ENCODE assay signal across 8 cellular contexts in genomic region chrX:83469551-83469950, GRCh38. TPM values are rescaled to one million over a fixed set of nuclear protein-coding genes. Genes with fewer than 3 reads are reported as not detected.
DNase-seq lines count a peak whose midpoint lies in the region; ATAC-seq and TF ChIP-seq lines count a peak whose summit lies in the region.

No MANE protein-coding gene starts in this region.

- intact Hi-C loops in activated T-helper 1 cell treated with anti-CD3 and anti-CD28 coated beads, Interleukin-12 subunit alpha, Interleukin-12 subunit beta, Interleukin-2, Interleukin-4 antibody, amounts not matched to agents 30 ng/mL and 10 ng/mL and 1 ng/mL, durations not matched to agents 14 hours and 24 hours and 36 hours (cut with micrococcal nuclease) = no loop called here

- peak; percentile 3 to 6 for DNase-seq in activated CD4-positive, alpha-beta T cell treated with anti-CD3 and anti-CD28 coated beads, Interleukin-2, amount 50 U/mL, for 48 hours
- no peak for DNase-seq in activated CD4-positive, alpha-beta T cell treated with anti-CD3 and anti-CD28 coated beads, Interleukin-2, amount 50 U/mL, for 4 hours
- DNase-seq in Kasumi-1 (lab: John Stamatoyannopoulos, UW) (peak; percentile 33 to 79), astrocyte of the cerebellum (ENCODE audit: low read depth) (peak; percentile 20), osteoblast (ENCODE audit: insufficient read length, low spot score, missing footprints) (peak; percentile 66), upper lobe of left lung (no peak)
- no peak for DNase-seq in activated T-helper 1 cell treated with anti-CD3 and anti-CD28 coated beads, Interleukin-12 subunit alpha, Interleukin-12 subunit beta, Interleukin-2, Interleukin-4 antibody, amounts not matched to agents 30 ng/mL and 10 ng/mL and 1 ng/mL, durations not matched to agents 14 hours and 24 hours and 36 hours (ENCODE audit: low spot score)

- no peak overlapping the region for H3K4me2 ChIP-seq in osteoblast (ENCODE audit: insufficient read depth, low read length)

- no peak overlapping the region for H3K4me3 ChIP-seq in astrocyte of the cerebellum (ENCODE audit: low read depth, low read length)
- H3K4me3 ChIP-seq in osteoblast (ENCODE audit: insufficient read depth, low read length) = no peak overlapping the region
- no peak overlapping the region for H3K4me3 ChIP-seq in upper lobe of left lung

- no peak for TF ChIP-seq EP300 in upper lobe of left lung (IDR thresholded peaks at IDR 0.05)

- H3K4me1 ChIP-seq in osteoblast (ENCODE audit: insufficient read depth, low read length) = no peaks in the 10 kb centered on the region
- H3K4me1 ChIP-seq in upper lobe of left lung = no peaks in the 10 kb centered on the region

- no peak overlapping the region for H3K27ac ChIP-seq in osteoblast (ENCODE audit: low read depth, low read length)
- H3K27ac ChIP-seq in upper lobe of left lung = no peak overlapping the region

- TF ChIP-seq CTCF in astrocyte of the cerebellum (IDR thresholded peaks at IDR 0.05; ENCODE audit: low read depth, low read length, missing control alignments) (peak; percentile 67), osteoblast (IDR thresholded peaks at IDR 0.05; ENCODE audit: extremely low read depth, low read depth, low read length) (peak; percentile 42), upper lobe of left lung (IDR thresholded peaks at IDR 0.05) (peak in 3 of 6 experiments; percentile 14 to 19 (median 16))

- no peaks in the 10 kb centered on the region for H3K79me2 ChIP-seq in osteoblast (ENCODE audit: insufficient read depth, low read length)

- H3K27me3 Mint-ChIP-seq in activated T-helper 1 cell treated with anti-CD3 and anti-CD28 coated beads, Interleukin-12 subunit alpha, Interleukin-12 subunit beta, Interleukin-2, Interleukin-4 antibody, amounts not matched to agents 30 ng/mL and 10 ng/mL and 1 ng/mL, durations not matched to agents 14 hours and 24 hours and 36 hours (ENCODE audit: insufficient read depth) = no peaks in the 10 kb centered on the region

- H3K27me3 ChIP-seq in osteoblast (ENCODE audit: insufficient read depth, low read length) (no peaks in the 10 kb centered on the region), upper lobe of left lung (no peaks in the 10 kb centered on the region)

- H3K4me3 Mint-ChIP-seq in activated T-helper 1 cell treated with anti-CD3 and anti-CD28 coated beads, Interleukin-12 subunit alpha, Interleukin-12 subunit beta, Interleukin-2, Interleukin-4 antibody, amounts not matched to agents 30 ng/mL and 10 ng/mL and 1 ng/mL, durations not matched to agents 14 hours and 24 hours and 36 hours = no peak overlapping the region

- no peak overlapping the region for H2AFZ ChIP-seq in osteoblast (ENCODE audit: low read length)

- H3K4me1 Mint-ChIP-seq in activated T-helper 1 cell treated with anti-CD3 and anti-CD28 coated beads, Interleukin-12 subunit alpha, Interleukin-12 subunit beta, Interleukin-2, Interleukin-4 antibody, amounts not matched to agents 30 ng/mL and 10 ng/mL and 1 ng/mL, durations not matched to agents 14 hours and 24 hours and 36 hours (ENCODE audit: low read depth) = no peaks in the 10 kb centered on the region

- H4K20me1 ChIP-seq in osteoblast (ENCODE audit: insufficient read depth, low read length) = no peaks in the 10 kb centered on the region

- no peaks in the 10 kb centered on the region for H3K9me3 Mint-ChIP-seq in activated T-helper 1 cell treated with anti-CD3 and anti-CD28 coated beads, Interleukin-12 subunit alpha, Interleukin-12 subunit beta, Interleukin-2, Interleukin-4 antibody, amounts not matched to agents 30 ng/mL and 10 ng/mL and 1 ng/mL, durations not matched to agents 14 hours and 24 hours and 36 hours

- TF ChIP-seq POLR2A in upper lobe of left lung (IDR thresholded peaks at IDR 0.05) = no peak

- no peak overlapping the region for H3K27ac Mint-ChIP-seq in activated T-helper 1 cell treated with anti-CD3 and anti-CD28 coated beads, Interleukin-12 subunit alpha, Interleukin-12 subunit beta, Interleukin-2, Interleukin-4 antibody, amounts not matched to agents 30 ng/mL and 10 ng/mL and 1 ng/mL, durations not matched to agents 14 hours and 24 hours and 36 hours

- H3K36me3 Mint-ChIP-seq in activated T-helper 1 cell treated with anti-CD3 and anti-CD28 coated beads, Interleukin-12 subunit alpha, Interleukin-12 subunit beta, Interleukin-2, Interleukin-4 antibody, amounts not matched to agents 30 ng/mL and 10 ng/mL and 1 ng/mL, durations not matched to agents 14 hours and 24 hours and 36 hours (ENCODE audit: low read depth) = no peaks in the 10 kb centered on the region

- H3K9me3 ChIP-seq in osteoblast (ENCODE audit: low read depth, low read length) (no peaks in the 10 kb centered on the region), upper lobe of left lung (no peaks in the 10 kb centered on the region)

- H3K36me3 ChIP-seq in osteoblast (ENCODE audit: insufficient read depth, low read length) = no peaks in the 10 kb centered on the region
- no peaks in the 10 kb centered on the region for H3K36me3 ChIP-seq in upper lobe of left lung

- ATAC-seq in GM21717 (IDR thresholded peaks at IDR 0.05; ENCODE audit: unreplicated experiment) (peak; percentile 92), upper lobe of left lung (ENCODE audit: low FRiP score in 2 of 2) (no peak)

- in situ Hi-C loops in astrocyte of the cerebellum (cut with HindIII; ENCODE audit: low sequenced_read_pairs) = no loop called here

RNA-seq across cellular contexts. Expression of gene POU3F4, which starts 38.5 kb away (rescaled TPM):
- total RNA-seq in osteoblast = not detected in 2 replicates
- not detected for total RNA-seq in upper lobe of left lung
- total RNA-seq in activated T-helper 1 cell treated with anti-CD3 and anti-CD28 coated beads, Interleukin-12 subunit alpha, Interleukin-12 subunit beta, Interleukin-2, Interleukin-4 antibody, amounts not matched to agents 30 ng/mL and 10 ng/mL and 1 ng/mL, durations not matched to agents 14 hours and 24 hours and 36 hours = not detected in 2 replicates

Comparison
In these comparisons a context has a peak if more than half of its experiments do, and no peak if none do; other contexts are left out.
1. DNase-seq: peak in activated CD4-positive, alpha-beta T cell treated with anti-CD3 and anti-CD28 coated beads, Interleukin-2, amount 50 U/mL, for 48 hours (2 of 2), Kasumi-1 (2 of 2), astrocyte of the cerebellum (single experiment) and osteoblast (single experiment); none in activated CD4-positive, alpha-beta T cell treated with anti-CD3 and anti-CD28 coated beads, Interleukin-2, amount 50 U/mL, for 4 hours (0 of 2), upper lobe of left lung (0 of 2) and activated T-helper 1 cell treated with anti-CD3 and anti-CD28 coated beads, Interleukin-12 subunit alpha, Interleukin-12 subunit beta, Interleukin-2, Interleukin-4 antibody, amounts not matched to agents 30 ng/mL and 10 ng/mL and 1 ng/mL, durations not matched to agents 14 hours and 24 hours and 36 hours (single experiment).